32 cellular contexts compared by ENCODE assay signal in genomic region chr3:112829031-112829430, GRCh38. TPM values are rescaled to one million over a fixed set of nuclear protein-coding genes. Genes with fewer than 3 reads are reported as not detected.
"Had no signal": no experiment of that assay in that cellular context is flagged by ENCODE, and none has a peak within 500 bp of the region (broad histone marks: within the 10 kb centered on the region; RNA-seq: fewer than 3 reads in every experiment).

No MANE protein-coding gene starts in this region.

- H3K27ac ChIP-seq: brain microvascular endothelial cell, coronary artery, dorsolateral prefrontal cortex, esophagus muscularis mucosa, foreskin keratinocyte, gastrocnemius medialis, heart left ventricle, WERI-Rb-1 had no signal

- H3K36me3 ChIP-seq: brain microvascular endothelial cell, esophagus muscularis mucosa, gastrocnemius medialis, heart left ventricle, WERI-Rb-1 had no signal

- ATAC-seq: activated CD4-positive, CD25-positive, alpha-beta regulatory T cell treated with anti-CD3 and anti-CD28 coated beads, Interleukin-2, amount 50 U/mL, for 24 hours; activated CD8-positive, alpha-beta T cell treated with anti-CD3 and anti-CD28 coated beads for 36 hours; activated T-cell treated with anti-CD3 and anti-CD28 coated beads, Interleukin-2, amount 50 U/mL, for 4 hours; activated T-helper 17 cell treated with anti-CD3 and anti-CD28 coated beads, Interleukin-2, amount 50 U/mL, for 72 hours; foreskin keratinocyte; gastrocnemius medialis; heart left ventricle; T-helper 17 cell had no signal

- H3K4me3 ChIP-seq: coronary artery, dorsolateral prefrontal cortex, esophagus muscularis mucosa, gastrocnemius medialis, heart left ventricle had no signal

- H3K4me1 ChIP-seq: esophagus muscularis mucosa, foreskin keratinocyte, gastrocnemius medialis, heart left ventricle had no signal

- H3K9me3 ChIP-seq: esophagus muscularis mucosa, gastrocnemius medialis, heart left ventricle had no signal

- DNase-seq: activated B cell treated with CpG ODN at 0.5 μM for 24 hours; activated CD4-positive, alpha-beta T cell treated with anti-CD3 and anti-CD28 coated beads for 48 hours; activated CD4-positive, alpha-beta T cell treated with anti-CD3 and anti-CD28 coated beads, Interleukin-2, amount 50 U/mL, for 1 hour; activated CD4-positive, alpha-beta T cell treated with anti-CD3 and anti-CD28 coated beads, Interleukin-2, amount 50 U/mL, for 48 hours; activated CD8-positive, alpha-beta memory T cell treated with anti-CD3 and anti-CD28 coated beads for 24 hours; activated CD8-positive, alpha-beta T cell treated with anti-CD3 and anti-CD28 coated beads for 36 hours; activated effector memory CD4-positive, alpha-beta T cell treated with Interleukin-2 at 50 U/mL for 16 hours; activated gamma-delta T cell treated with Interleukin-2 at 50 U/mL for 16 hours; activated naive CD4-positive, alpha-beta T cell treated with anti-CD3 and anti-CD28 coated beads, Interleukin-2, amount 50 U/mL, for 16 hours; activated naive CD4-positive, alpha-beta T cell treated with Interleukin-2 at 50 U/mL for 16 hours; activated T-cell treated with anti-CD3 and anti-CD28 coated beads, Interleukin-2, amount 50 U/mL, for 4 hours; amniotic stem cell; anterior cingulate cortex; brain microvascular endothelial cell; dorsolateral prefrontal cortex; effector memory CD4-positive, alpha-beta T cell; endodermal cell; erythroblast; foreskin keratinocyte; gastrocnemius medialis; glutamatergic neuron; heart left ventricle; T-helper 17 cell; T1000; WERI-Rb-1 had no signal

- H3K27me3 ChIP-seq: brain microvascular endothelial cell, dorsolateral prefrontal cortex, esophagus muscularis mucosa, foreskin keratinocyte, gastrocnemius medialis, heart left ventricle had no signal

RNA-seq across cellular contexts. Expression of gene CD200R1L, which starts 17.6 kb away (rescaled TPM):
- total RNA-seq: activated B cell treated with CpG ODN at 0.5 μM for 24 hours; activated CD8-positive, alpha-beta T cell treated with anti-CD3 and anti-CD28 coated beads for 36 hours; activated T-cell treated with anti-CD3 and anti-CD28 coated beads, Interleukin-2, amount 50 U/mL, for 4 hours; activated T-helper 17 cell treated with anti-CD3 and anti-CD28 coated beads, Interleukin-2, amount 50 U/mL, for 72 hours; astrocyte; cardiac septum; cerebellum; endodermal cell; esophagus muscularis mucosa; foreskin keratinocyte; gastrocnemius medialis; heart left ventricle; T-helper 17 cell had no signal
